Comparison of ENCODE assay signal across 11 cellular contexts in genomic region chr7:5217851-5218331, GRCh38. TPM values are rescaled to one million over a fixed set of nuclear protein-coding genes. Genes with fewer than 3 reads are reported as not detected.
DNase-seq lines count a peak whose midpoint lies in the region; ATAC-seq, FAIRE-seq and TF ChIP-seq lines count a peak whose summit lies in the region.
"Had no signal": no experiment of that assay in that cellular context is flagged by ENCODE, and none has a peak within 500 bp of the region (broad histone marks: within the 10 kb centered on the region; RNA-seq: fewer than 3 reads in every experiment).

No MANE protein-coding gene starts in this region.

- H3K27me3 ChIP-seq in Peyer's patch (no peaks in the 10 kb centered on the region), small intestine (ENCODE audit: control insufficient read depth in 2 of 2, insufficient read depth in 2 of 2, low read length in 2 of 2) (no peaks in the 10 kb centered on the region)

- peaks cover 82 to 90% of the 10 kb centered on the region in 2 donors for H3K36me3 Mint-ChIP-seq in CD14-positive monocyte
- peaks cover 56% of the 10 kb centered on the region for H3K36me3 Mint-ChIP-seq in activated T-cell treated with anti-CD3 and anti-CD28 coated beads, Interleukin-2, amount 50 U/mL, for 4 hours (ENCODE audit: insufficient read depth)

- H3K4me3 Mint-ChIP-seq in CD14-positive monocyte = no peak overlapping the region
- no peak overlapping the region for H3K4me3 Mint-ChIP-seq in activated T-cell treated with anti-CD3 and anti-CD28 coated beads, Interleukin-2, amount 50 U/mL, for 4 hours

- peak overlapping the region in 2 of 4 donors; percentile 36 to 70 for H3K27ac ChIP-seq in Peyer's patch
- H3K27ac ChIP-seq in small intestine (ENCODE audit: low read depth in 1 of 2, low read length in 1 of 2) = no peak overlapping the region

- intact Hi-C loops in CD14-positive monocyte (cut with micrococcal nuclease) = no loop called here

- DNase-seq in CD14-positive monocyte (ENCODE audit: low spot score) (no peak), Peyer's patch (peak in 2 of 3 donors; percentile 15 to 43), small intestine (no peak)
- DNase-seq in stimulated activated CD4-positive, alpha-beta T cell treated with anti-CD3 and anti-CD28 coated beads, Interleukin-1b, Interleukin-23, amount 100 ng/mL, for 48 hours = no peak
- DNase-seq in stimulated activated CD4-positive, alpha-beta T cell treated with anti-CD3 and anti-CD28 coated beads, Interleukin-4, amount 100 ng/mL, for 4 hours = no peak
- no peak for DNase-seq in activated T-cell treated with anti-CD3 and anti-CD28 coated beads, Interleukin-2, amount 50 U/mL, for 4 hours
- DNase-seq: activated T-cell treated with anti-CD3 and anti-CD28 coated beads, Interleukin-2, amount 50 U/mL, for 48 hours; NCI-H526 treated with DMSO at 0.1 percent for 48 hours had no signal

- peak overlapping the region; percentile 95 to 100 (median 99) for H3K27ac Mint-ChIP-seq in CD14-positive monocyte

- no peaks in the 10 kb centered on the region for H3K9me3 ChIP-seq in Peyer's patch
- H3K9me3 ChIP-seq in small intestine (ENCODE audit: control insufficient read depth, low read depth) = no peaks in the 10 kb centered on the region

- FAIRE-seq in small intestine (lab: Jason Lieb, UNC) = no peak
- FAIRE-seq: bronchial epithelial cell had no signal

- TF ChIP-seq CTCF in CD14-positive monocyte (IDR thresholded peaks at IDR 0.05) (no peak), Peyer's patch (IDR thresholded peaks at IDR 0.05) (no peak)

- H3K36me3 ChIP-seq in Peyer's patch (peaks cover 0 to 88% (median 0%) of the 10 kb centered on the region in 3 donors), small intestine (ENCODE audit: control insufficient read depth in 2 of 2, insufficient read depth in 2 of 2, low read length in 2 of 2) (peaks cover 17 to 27% of the 10 kb centered on the region in 2 donors)

- no peaks in the 10 kb centered on the region for H3K9me3 Mint-ChIP-seq in CD14-positive monocyte
- no peaks in the 10 kb centered on the region for H3K9me3 Mint-ChIP-seq in activated T-cell treated with anti-CD3 and anti-CD28 coated beads, Interleukin-2, amount 50 U/mL, for 4 hours

- peaks cover 0 to 10% (median 2%) of the 10 kb centered on the region in 4 donors for H3K4me1 ChIP-seq in Peyer's patch
- H3K4me1 ChIP-seq in small intestine (ENCODE audit: control insufficient read depth in 2 of 2, insufficient read depth in 1 of 2, low read depth in 1 of 2, low read length in 1 of 2) = no peaks in the 10 kb centered on the region

- ATAC-seq in GM18907 (IDR thresholded peaks at IDR 0.05; ENCODE audit: unreplicated experiment) (peak; percentile 15), HG02870 (IDR thresholded peaks at IDR 0.05; ENCODE audit: unreplicated experiment) (peak; percentile 33)
- no peak for ATAC-seq in activated T-cell treated with anti-CD3 and anti-CD28 coated beads, Interleukin-2, amount 50 U/mL, for 4 hours

- H3K4me3 ChIP-seq in Peyer's patch (no peak overlapping the region), small intestine (ENCODE audit: low read depth in 1 of 2, low read length in 2 of 2) (no peak overlapping the region)

- 90 to 93% (median 92%) methylated on average over 18 of the region's 18 CpGs for WGBS in small intestine, 3 donors

- H3K4me1 Mint-ChIP-seq in CD14-positive monocyte = peaks cover 25% of the 10 kb centered on the region
- H3K4me1 Mint-ChIP-seq in activated T-cell treated with anti-CD3 and anti-CD28 coated beads, Interleukin-2, amount 50 U/mL, for 4 hours (ENCODE audit: low read depth) = no peaks in the 10 kb centered on the region

- peaks cover 0 to 2% (median 0%) of the 10 kb centered on the region in 3 donors for H3K27me3 Mint-ChIP-seq in CD14-positive monocyte (ENCODE audit: low read depth in 3 of 3)
- no peaks in the 10 kb centered on the region for H3K27me3 Mint-ChIP-seq in activated T-cell treated with anti-CD3 and anti-CD28 coated beads, Interleukin-2, amount 50 U/mL, for 4 hours (ENCODE audit: low read depth)

- no peak for TF ChIP-seq POLR2A in Peyer's patch (IDR thresholded peaks at IDR 0.05)

RNA-seq across cellular contexts. Expression of gene WIPI2, which starts 27.9 kb away (rescaled TPM):
- polyA plus RNA-seq in CD14-positive monocyte (10 to 100 TPM; 62.8 to 65.9 TPM), small intestine (10 to 100 TPM; 25.0 to 37.6 (median 34.0) TPM)
- 10 to 100 TPM; 45.7 to 67.7 (median 50.0) TPM for total RNA-seq in Peyer's patch
- 10 to 100 TPM; 38.0 to 44.9 (median 39.1) TPM for total RNA-seq in activated T-cell treated with anti-CD3 and anti-CD28 coated beads, Interleukin-2, amount 50 U/mL, for 4 hours

Comparison
In these comparisons a context has a peak if more than half of its experiments do, and no peak if none do; other contexts are left out.
1. DNase-seq: peak in Peyer's patch (2 of 3); none in CD14-positive monocyte (single experiment), stimulated activated CD4-positive, alpha-beta T cell treated with anti-CD3 and anti-CD28 coated beads, Interleukin-1b, Interleukin-23, amount 100 ng/mL, for 48 hours (single experiment), stimulated activated CD4-positive, alpha-beta T cell treated with anti-CD3 and anti-CD28 coated beads, Interleukin-4, amount 100 ng/mL, for 4 hours (0 of 2), activated T-cell treated with anti-CD3 and anti-CD28 coated beads, Interleukin-2, amount 50 U/mL, for 4 hours (single experiment) and small intestine (single experiment).
2. ATAC-seq: peak in GM18907 (single experiment) and HG02870 (single experiment); none in activated T-cell treated with anti-CD3 and anti-CD28 coated beads, Interleukin-2, amount 50 U/mL, for 4 hours (0 of 2).